ENCODE assay signal across 8 cellular contexts in genomic region chr1:203273206-203273868, GRCh38.
DNase-seq lines count a peak whose midpoint lies in the region; ATAC-seq and TF ChIP-seq lines count a peak whose summit lies in the region.

No MANE protein-coding gene starts in this region.

- DNase-seq in AG09309 (ENCODE audit: low read depth) = no peak
- DNase-seq in NCI-H345 treated with DMSO at 0.1 percent for 48 hours (lab: John Stamatoyannopoulos, UW; ENCODE audit: unreplicated experiment) = peak; percentile 68
- peak; percentile 91 to 94 for DNase-seq in activated CD4-positive, alpha-beta T cell treated with anti-CD3 and anti-CD28 coated beads for 4 hours
- DNase-seq in choroid plexus epithelial cell (ENCODE audit: low read depth) = peak; percentile 80
- DNase-seq in left kidney (ENCODE audit: low read depth, low spot score) = peak; percentile 95
- peak; percentile 90 for DNase-seq in stimulated activated CD4-positive, alpha-beta T cell treated with anti-CD3 and anti-CD28 coated beads, Interleukin-2, amount 100 ng/mL, for 4 hours (ENCODE audit: low read depth)

- ATAC-seq in GM19023 (IDR thresholded peaks at IDR 0.05; ENCODE audit: unreplicated experiment) = peak; percentile 64
- peak; percentile 51 for ATAC-seq in HG03342 (IDR thresholded peaks at IDR 0.05; ENCODE audit: unreplicated experiment)

- TF ChIP-seq CTCF in AG09309 (IDR thresholded peaks at IDR 0.05; ENCODE audit: control insufficient read depth, insufficient read depth, low read depth, low read length, missing control alignments) (peak; percentile 97), choroid plexus epithelial cell (conservative IDR thresholded peaks at IDR 0.05; ENCODE audit: low read depth, low read length) (peak; percentile 92)

- H3K4me3 ChIP-seq in AG09309 (ENCODE audit: control insufficient read depth, low read depth, low read length) = no peak overlapping the region
- peak overlapping the region; percentile 37 for H3K4me3 ChIP-seq in choroid plexus epithelial cell (ENCODE audit: low read depth, low read length)
